ENCODE assay signal across 11 cellular contexts in the genomic region with DNA sequence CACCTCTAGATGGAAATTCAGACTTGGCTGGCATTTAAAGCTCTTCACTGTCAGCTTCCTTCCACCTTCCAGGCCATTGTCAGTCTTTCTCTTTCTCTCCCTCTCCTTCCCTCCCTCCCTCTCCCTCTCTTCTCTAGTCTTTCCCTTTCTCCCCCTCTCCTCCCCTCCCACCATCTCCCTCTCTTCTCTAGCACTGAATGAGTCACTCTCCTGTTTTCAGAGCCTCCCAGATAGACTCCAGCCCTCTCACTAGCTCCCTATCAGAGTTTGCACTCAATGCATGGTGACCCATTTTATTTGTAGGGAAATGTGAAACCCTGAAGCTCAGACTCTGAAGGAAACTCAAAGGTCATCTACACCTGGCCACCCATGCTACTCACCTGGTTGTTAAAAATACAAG. TPM values are rescaled to one million over a fixed set of nuclear protein-coding genes. Genes with fewer than 3 reads are reported as not detected.
DNase-seq lines count a peak whose midpoint lies in the region; ATAC-seq and TF ChIP-seq lines count a peak whose summit lies in the region.
"Had no signal": no experiment of that assay in that cellular context is flagged by ENCODE, and none has a peak within 500 bp of the region (broad histone marks: within the 10 kb centered on the region; RNA-seq: fewer than 3 reads in every experiment).

No MANE protein-coding gene starts in this region.

- peaks cover 3% of the 10 kb centered on the region for H3K4me1 Mint-ChIP-seq in activated naive CD4-positive, alpha-beta T cell treated with anti-CD3 and anti-CD28 coated beads, Interleukin-2, amount 10 ng/mL, durations not matched to agents 7 days and 5 days
- H3K4me1 Mint-ChIP-seq in WTC11, result peaks cover 27% of the 10 kb centered on the region
- H3K4me1 Mint-ChIP-seq in activated naive CD8-positive, alpha-beta T cell treated with anti-CD3 and anti-CD28 coated beads, Interleukin-2, amount 50 U/mL, for 24 hours, result peaks cover 39% of the 10 kb centered on the region

- POLR2A ChIA-PET in WTC11 (lab: Charles Lee), result interaction anchor here (0.9 kb wide), 1 partner anchor 9 kb away, joined by 3 read pairs; no protein-coding TSS in a partner anchor

- H3K36me3 Mint-ChIP-seq in activated naive CD4-positive, alpha-beta T cell treated with anti-CD3 and anti-CD28 coated beads, Interleukin-2, amount 10 ng/mL, durations not matched to agents 7 days and 5 days, result peaks cover 9% of the 10 kb centered on the region
- no peaks in the 10 kb centered on the region for H3K36me3 Mint-ChIP-seq in WTC11
- peaks cover 5% of the 10 kb centered on the region for H3K36me3 Mint-ChIP-seq in activated naive CD8-positive, alpha-beta T cell treated with anti-CD3 and anti-CD28 coated beads, Interleukin-2, amount 50 U/mL, for 24 hours (ENCODE audit: low read depth)

- H3K9me3 Mint-ChIP-seq in activated naive CD4-positive, alpha-beta T cell treated with anti-CD3 and anti-CD28 coated beads, Interleukin-2, amount 10 ng/mL, durations not matched to agents 7 days and 5 days, result no peaks in the 10 kb centered on the region
- H3K9me3 Mint-ChIP-seq in WTC11, result no peaks in the 10 kb centered on the region
- no peaks in the 10 kb centered on the region for H3K9me3 Mint-ChIP-seq in activated naive CD8-positive, alpha-beta T cell treated with anti-CD3 and anti-CD28 coated beads, Interleukin-2, amount 50 U/mL, for 24 hours
- H3K9me3 Mint-ChIP-seq: endodermal cell had no signal

- DNase-seq in activated naive CD4-positive, alpha-beta T cell treated with anti-CD3 and anti-CD28 coated beads, Interleukin-2, amount 10 ng/mL, durations not matched to agents 7 days and 5 days, result no peak
- no peak for DNase-seq in activated naive CD4-positive, alpha-beta T cell treated with anti-CD3 and anti-CD28 coated beads, Interleukin-2, amount 50 U/mL, for 16 hours
- no peak for DNase-seq in WTC11 (ENCODE audit: low spot score)
- peak; percentile 61 for DNase-seq in glomerular visceral epithelial cell (ENCODE audit: extremely low spot score)
- DNase-seq in stromal cell of bone marrow (ENCODE audit: low read depth), result peak; percentile 32
- no peak for DNase-seq in activated naive CD8-positive, alpha-beta T cell treated with anti-CD3 and anti-CD28 coated beads, Interleukin-2, amount 50 U/mL, for 24 hours
- no peak for DNase-seq in Kasumi-1 (lab: John Stamatoyannopoulos, UW)
- DNase-seq: activated gamma-delta T cell treated with Interleukin-2 at 50 U/mL for 16 hours; endodermal cell; stimulated activated CD4-positive, alpha-beta T cell treated with anti-CD3 and anti-CD28 coated beads, Interleukin-1b, Interleukin-23, amount 100 ng/mL, for 48 hours had no signal

- no peak for TF ChIP-seq CTCF in WTC11 (IDR thresholded peaks at IDR 0.05)

- peaks cover 3% of the 10 kb centered on the region for H3K27me3 Mint-ChIP-seq in activated naive CD4-positive, alpha-beta T cell treated with anti-CD3 and anti-CD28 coated beads, Interleukin-2, amount 10 ng/mL, durations not matched to agents 7 days and 5 days
- no peaks in the 10 kb centered on the region for H3K27me3 Mint-ChIP-seq in WTC11 (ENCODE audit: low read depth)
- H3K27me3 Mint-ChIP-seq in activated naive CD8-positive, alpha-beta T cell treated with anti-CD3 and anti-CD28 coated beads, Interleukin-2, amount 50 U/mL, for 24 hours, result no peaks in the 10 kb centered on the region

- H3K27ac Mint-ChIP-seq in activated naive CD4-positive, alpha-beta T cell treated with anti-CD3 and anti-CD28 coated beads, Interleukin-2, amount 10 ng/mL, durations not matched to agents 7 days and 5 days, result peak overlapping the region; percentile 38
- peak overlapping the region; percentile 13; the same call in 1 of the 2 replicates for H3K27ac Mint-ChIP-seq in WTC11
- H3K27ac Mint-ChIP-seq in activated naive CD8-positive, alpha-beta T cell treated with anti-CD3 and anti-CD28 coated beads, Interleukin-2, amount 50 U/mL, for 24 hours, result no peak overlapping the region
- H3K27ac Mint-ChIP-seq: endodermal cell had no signal

- H3K4me3 Mint-ChIP-seq in activated naive CD4-positive, alpha-beta T cell treated with anti-CD3 and anti-CD28 coated beads, Interleukin-2, amount 10 ng/mL, durations not matched to agents 7 days and 5 days, result no peak overlapping the region
- H3K4me3 Mint-ChIP-seq in WTC11, result no peak overlapping the region
- H3K4me3 Mint-ChIP-seq in activated naive CD8-positive, alpha-beta T cell treated with anti-CD3 and anti-CD28 coated beads, Interleukin-2, amount 50 U/mL, for 24 hours, result no peak overlapping the region
- H3K4me3 Mint-ChIP-seq: endodermal cell had no signal

- ATAC-seq in WTC11 (no peak; the same call in 1 of the 2 replicates), HG03196 (IDR thresholded peaks at IDR 0.05; ENCODE audit: unreplicated experiment) (no peak)
- no peak for ATAC-seq in activated naive CD8-positive, alpha-beta T cell treated with anti-CD3 and anti-CD28 coated beads, Interleukin-2, amount 50 U/mL, for 24 hours

- CTCF ChIA-PET in activated naive CD4-positive, alpha-beta T cell treated with anti-CD3 and anti-CD28 coated beads, Interleukin-2, amount 10 ng/mL, durations not matched to agents 7 days and 5 days (lab: Charles Lee), result interaction anchor here (0.8 to 11.4 kb wide), 3 partner anchors 8 to 74 kb away, joined by 4 to 465 read pairs (median 38); no protein-coding TSS in a partner anchor
- CTCF ChIA-PET in WTC11 (lab: Charles Lee), result interaction anchor here (0.6 to 6.7 kb wide), 15 partner anchors 9 to 667 kb away, joined by 3 to 89 read pairs (median 4); a partner anchor contains a TSS

TF ChIP-seq in WTC11, 78 proteins besides CTCF, POLR2A, EP300 and RAD21:
- TF ChIP-seq, protein P1, sequence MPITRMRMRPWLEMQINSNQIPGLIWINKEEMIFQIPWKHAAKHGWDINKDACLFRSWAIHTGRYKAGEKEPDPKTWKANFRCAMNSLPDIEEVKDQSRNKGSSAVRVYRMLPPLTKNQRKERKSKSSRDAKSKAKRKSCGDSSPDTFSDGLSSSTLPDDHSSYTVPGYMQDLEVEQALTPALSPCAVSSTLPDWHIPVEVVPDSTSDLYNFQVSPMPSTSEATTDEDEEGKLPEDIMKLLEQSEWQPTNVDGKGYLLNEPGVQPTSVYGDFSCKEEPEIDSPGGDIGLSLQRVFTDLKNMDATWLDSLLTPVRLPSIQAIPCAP (CRISPR knock-in tag; IDR thresholded peaks at IDR 0.05), result no peak
- TF ChIP-seq ZNF232 (CRISPR knock-in tag; IDR thresholded peaks at IDR 0.05) (no peak), ESRRA (CRISPR knock-in tag; IDR thresholded peaks at IDR 0.05; ENCODE audit: borderline replicate concordance) (no peak), ZNF138 (CRISPR knock-in tag; conservative IDR thresholded peaks at IDR 0.05) (no peak), TP53 (CRISPR knock-in tag; IDR thresholded peaks at IDR 0.05) (no peak)
- TF ChIP-seq, protein P2, sequence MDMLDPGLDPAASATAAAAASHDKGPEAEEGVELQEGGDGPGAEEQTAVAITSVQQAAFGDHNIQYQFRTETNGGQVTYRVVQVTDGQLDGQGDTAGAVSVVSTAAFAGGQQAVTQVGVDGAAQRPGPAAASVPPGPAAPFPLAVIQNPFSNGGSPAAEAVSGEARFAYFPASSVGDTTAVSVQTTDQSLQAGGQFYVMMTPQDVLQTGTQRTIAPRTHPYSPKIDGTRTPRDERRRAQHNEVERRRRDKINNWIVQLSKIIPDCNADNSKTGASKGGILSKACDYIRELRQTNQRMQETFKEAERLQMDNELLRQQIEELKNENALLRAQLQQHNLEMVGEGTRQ (CRISPR knock-in tag; IDR thresholded peaks at IDR 0.05), result no peak
- TF ChIP-seq, protein P3, sequence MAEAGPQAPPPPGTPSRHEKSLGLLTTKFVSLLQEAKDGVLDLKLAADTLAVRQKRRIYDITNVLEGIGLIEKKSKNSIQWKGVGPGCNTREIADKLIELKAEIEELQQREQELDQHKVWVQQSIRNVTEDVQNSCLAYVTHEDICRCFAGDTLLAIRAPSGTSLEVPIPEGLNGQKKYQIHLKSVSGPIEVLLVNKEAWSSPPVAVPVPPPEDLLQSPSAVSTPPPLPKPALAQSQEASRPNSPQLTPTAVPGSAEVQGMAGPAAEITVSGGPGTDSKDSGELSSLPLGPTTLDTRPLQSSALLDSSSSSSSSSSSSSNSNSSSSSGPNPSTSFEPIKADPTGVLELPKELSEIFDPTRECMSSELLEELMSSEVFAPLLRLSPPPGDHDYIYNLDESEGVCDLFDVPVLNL (CRISPR knock-in tag; IDR thresholded peaks at IDR 0.05; ENCODE audit: borderline replicate concordance, low read depth), result no peak

RNA-seq across cellular contexts. Expression of a gene that starts 4.4 kb away (rescaled TPM):
- total RNA-seq in WTC11 (2021), result 0.16 to 0.25 TPM (median 0.24 TPM) in 3 replicates
- total RNA-seq: endodermal cell had no signal

RNA-seq across cellular contexts. Expression of a gene that starts 29.8 kb away (rescaled TPM):
- total RNA-seq in WTC11 (2021), result 1.3 to 1.5 TPM (median 1.3 TPM) in 3 replicates
- total RNA-seq: endodermal cell had no signal

Comparison
In these comparisons a context has a peak if more than half of its experiments do, and no peak if none do; other contexts are left out.
1. DNase-seq: peak in glomerular visceral epithelial cell (single experiment) and stromal cell of bone marrow (single experiment); none in activated naive CD4-positive, alpha-beta T cell treated with anti-CD3 and anti-CD28 coated beads, Interleukin-2, amount 10 ng/mL, durations not matched to agents 7 days and 5 days (single experiment), activated naive CD4-positive, alpha-beta T cell treated with anti-CD3 and anti-CD28 coated beads, Interleukin-2, amount 50 U/mL, for 16 hours (single experiment), WTC11 (single experiment), activated naive CD8-positive, alpha-beta T cell treated with anti-CD3 and anti-CD28 coated beads, Interleukin-2, amount 50 U/mL, for 24 hours (single experiment) and Kasumi-1 (0 of 2).